ENCODE assay signal across 1 cellular context in the genomic region with DNA sequence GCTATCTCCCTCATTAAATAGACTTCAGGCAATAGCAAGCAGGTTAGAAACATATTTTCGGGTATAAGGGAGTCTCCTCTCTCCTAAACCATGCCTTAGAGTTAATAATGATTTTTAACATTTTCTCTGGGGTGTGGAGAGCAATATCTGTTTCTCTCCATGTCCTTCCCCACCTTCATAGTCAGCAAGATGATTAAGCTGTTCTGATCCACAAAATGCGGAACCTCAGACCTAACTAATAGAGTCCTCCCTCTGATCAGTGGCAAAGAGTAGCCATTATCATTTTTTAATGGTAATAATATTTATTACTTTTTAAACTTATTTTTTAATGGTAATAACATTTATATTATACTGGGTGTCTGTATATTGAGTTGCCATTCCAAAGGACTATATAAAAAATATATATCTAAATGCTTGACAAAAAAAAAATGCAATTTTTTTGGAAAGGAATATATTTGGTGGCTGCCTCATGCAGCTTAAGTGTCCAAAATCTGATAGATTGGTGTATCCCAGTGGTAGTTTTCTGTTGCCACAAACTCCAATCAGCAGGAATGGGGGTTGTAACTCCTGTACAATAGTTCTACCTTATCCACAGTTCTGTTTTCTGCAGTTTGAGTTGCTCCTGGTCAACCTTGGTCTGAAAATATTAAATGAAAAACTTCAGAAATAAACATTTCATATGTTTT.
TF ChIP-seq lines count a peak whose summit lies in the region.

No MANE protein-coding gene starts in this region.

TF ChIP-seq in K562, 482 proteins besides CTCF, POLR2A, EP300 and RAD21 (continued from another document):
- no peak for TF ChIP-seq SUPT5H (IDR thresholded peaks at IDR 0.05)
- TF ChIP-seq TBP (optimal IDR thresholded peaks at IDR 0.05; ENCODE audit: low read depth, low read length) = no peak
- TF ChIP-seq GABPA (tag; conservative IDR thresholded peaks at IDR 0.05; ENCODE audit: low read depth) = peak; percentile 32; the same call in 1 of the 2 replicates
TF ChIP-seq in K562: peak in this region for 27.
